ENCODE assay signal across 1 cellular context in the genomic region with DNA sequence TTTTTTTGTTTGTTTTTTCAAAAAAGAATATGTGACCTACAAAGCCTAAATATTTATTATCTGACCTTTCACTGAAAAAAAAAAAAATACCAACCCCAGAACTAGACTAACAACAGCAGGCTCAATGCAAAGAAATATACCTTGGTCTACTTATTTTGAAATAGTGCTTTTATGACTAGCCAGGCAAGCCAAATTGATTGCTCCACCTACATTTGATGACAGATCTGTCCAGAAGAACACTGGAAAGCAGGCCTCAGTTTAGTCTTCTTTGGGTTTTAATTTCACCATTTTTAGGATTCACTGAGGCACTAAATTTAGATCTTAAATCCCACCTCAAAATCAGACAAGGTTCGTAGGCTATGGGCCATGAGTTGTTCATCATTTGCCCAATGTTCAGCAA.
TF ChIP-seq lines count a peak whose summit lies in the region.

No MANE protein-coding gene starts in this region.

TF ChIP-seq in HepG2, 621 proteins besides CTCF, POLR2A, EP300 and RAD21 (continued from another document):
- TF ChIP-seq, protein P1, sequence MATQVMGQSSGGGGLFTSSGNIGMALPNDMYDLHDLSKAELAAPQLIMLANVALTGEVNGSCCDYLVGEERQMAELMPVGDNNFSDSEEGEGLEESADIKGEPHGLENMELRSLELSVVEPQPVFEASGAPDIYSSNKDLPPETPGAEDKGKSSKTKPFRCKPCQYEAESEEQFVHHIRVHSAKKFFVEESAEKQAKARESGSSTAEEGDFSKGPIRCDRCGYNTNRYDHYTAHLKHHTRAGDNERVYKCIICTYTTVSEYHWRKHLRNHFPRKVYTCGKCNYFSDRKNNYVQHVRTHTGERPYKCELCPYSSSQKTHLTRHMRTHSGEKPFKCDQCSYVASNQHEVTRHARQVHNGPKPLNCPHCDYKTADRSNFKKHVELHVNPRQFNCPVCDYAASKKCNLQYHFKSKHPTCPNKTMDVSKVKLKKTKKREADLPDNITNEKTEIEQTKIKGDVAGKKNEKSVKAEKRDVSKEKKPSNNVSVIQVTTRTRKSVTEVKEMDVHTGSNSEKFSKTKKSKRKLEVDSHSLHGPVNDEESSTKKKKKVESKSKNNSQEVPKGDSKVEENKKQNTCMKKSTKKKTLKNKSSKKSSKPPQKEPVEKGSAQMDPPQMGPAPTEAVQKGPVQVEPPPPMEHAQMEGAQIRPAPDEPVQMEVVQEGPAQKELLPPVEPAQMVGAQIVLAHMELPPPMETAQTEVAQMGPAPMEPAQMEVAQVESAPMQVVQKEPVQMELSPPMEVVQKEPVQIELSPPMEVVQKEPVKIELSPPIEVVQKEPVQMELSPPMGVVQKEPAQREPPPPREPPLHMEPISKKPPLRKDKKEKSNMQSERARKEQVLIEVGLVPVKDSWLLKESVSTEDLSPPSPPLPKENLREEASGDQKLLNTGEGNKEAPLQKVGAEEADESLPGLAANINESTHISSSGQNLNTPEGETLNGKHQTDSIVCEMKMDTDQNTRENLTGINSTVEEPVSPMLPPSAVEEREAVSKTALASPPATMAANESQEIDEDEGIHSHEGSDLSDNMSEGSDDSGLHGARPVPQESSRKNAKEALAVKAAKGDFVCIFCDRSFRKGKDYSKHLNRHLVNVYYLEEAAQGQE (IDR thresholded peaks at IDR 0.05; ENCODE audit: borderline replicate concordance in 1 of 2, low read depth in 1 of 2, low read length in 2 of 2) = no peak
- TF ChIP-seq NR1H2 (CRISPR knock-in tag; IDR thresholded peaks at IDR 0.05; ENCODE audit: borderline replicate concordance, low read depth) = no peak
- TF ChIP-seq AHR (CRISPR knock-in tag; IDR thresholded peaks at IDR 0.05) = no peak
- TF ChIP-seq, protein P2, sequence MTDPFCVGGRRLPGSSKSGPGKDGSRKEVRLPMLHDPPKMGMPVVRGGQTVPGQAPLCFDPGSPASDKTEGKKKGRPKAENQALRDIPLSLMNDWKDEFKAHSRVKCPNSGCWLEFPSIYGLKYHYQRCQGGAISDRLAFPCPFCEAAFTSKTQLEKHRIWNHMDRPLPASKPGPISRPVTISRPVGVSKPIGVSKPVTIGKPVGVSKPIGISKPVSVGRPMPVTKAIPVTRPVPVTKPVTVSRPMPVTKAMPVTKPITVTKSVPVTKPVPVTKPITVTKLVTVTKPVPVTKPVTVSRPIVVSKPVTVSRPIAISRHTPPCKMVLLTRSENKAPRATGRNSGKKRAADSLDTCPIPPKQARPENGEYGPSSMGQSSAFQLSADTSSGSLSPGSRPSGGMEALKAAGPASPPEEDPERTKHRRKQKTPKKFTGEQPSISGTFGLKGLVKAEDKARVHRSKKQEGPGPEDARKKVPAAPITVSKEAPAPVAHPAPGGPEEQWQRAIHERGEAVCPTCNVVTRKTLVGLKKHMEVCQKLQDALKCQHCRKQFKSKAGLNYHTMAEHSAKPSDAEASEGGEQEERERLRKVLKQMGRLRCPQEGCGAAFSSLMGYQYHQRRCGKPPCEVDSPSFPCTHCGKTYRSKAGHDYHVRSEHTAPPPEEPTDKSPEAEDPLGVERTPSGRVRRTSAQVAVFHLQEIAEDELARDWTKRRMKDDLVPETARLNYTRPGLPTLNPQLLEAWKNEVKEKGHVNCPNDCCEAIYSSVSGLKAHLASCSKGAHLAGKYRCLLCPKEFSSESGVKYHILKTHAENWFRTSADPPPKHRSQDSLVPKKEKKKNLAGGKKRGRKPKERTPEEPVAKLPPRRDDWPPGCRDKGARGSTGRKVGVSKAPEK (CRISPR knock-in tag; IDR thresholded peaks at IDR 0.05; ENCODE audit: borderline replicate concordance) = no peak
- TF ChIP-seq, protein P3, sequence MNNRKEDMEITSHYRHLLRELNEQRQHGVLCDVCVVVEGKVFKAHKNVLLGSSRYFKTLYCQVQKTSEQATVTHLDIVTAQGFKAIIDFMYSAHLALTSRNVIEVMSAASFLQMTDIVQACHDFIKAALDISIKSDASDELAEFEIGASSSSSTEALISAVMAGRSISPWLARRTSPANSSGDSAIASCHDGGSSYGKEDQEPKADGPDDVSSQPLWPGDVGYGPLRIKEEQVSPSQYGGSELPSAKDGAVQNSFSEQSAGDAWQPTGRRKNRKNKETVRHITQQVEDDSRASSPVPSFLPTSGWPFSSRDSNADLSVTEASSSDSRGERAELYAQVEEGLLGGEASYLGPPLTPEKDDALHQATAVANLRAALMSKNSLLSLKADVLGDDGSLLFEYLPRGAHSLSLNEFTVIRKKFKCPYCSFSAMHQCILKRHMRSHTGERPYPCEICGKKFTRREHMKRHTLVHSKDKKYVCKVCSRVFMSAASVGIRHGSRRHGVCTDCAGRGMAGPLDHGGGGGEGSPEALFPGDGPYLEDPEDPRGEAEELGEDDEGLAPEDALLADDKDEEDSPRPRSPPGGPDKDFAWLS (CRISPR knock-in tag; IDR thresholded peaks at IDR 0.05; ENCODE audit: borderline replicate concordance) = no peak
- TF ChIP-seq ZNF230 (CRISPR knock-in tag; IDR thresholded peaks at IDR 0.05) = no peak
- no peak for TF ChIP-seq ZNF468 (CRISPR knock-in tag; IDR thresholded peaks at IDR 0.05)
- TF ChIP-seq TAF1 (CRISPR knock-in tag; IDR thresholded peaks at IDR 0.05) = no peak
- TF ChIP-seq ZNF772 (CRISPR knock-in tag; IDR thresholded peaks at IDR 0.05) = no peak
- no peak for TF ChIP-seq MBD4 (IDR thresholded peaks at IDR 0.05; ENCODE audit: borderline replicate concordance, low read length)
- TF ChIP-seq SP1 (IDR thresholded peaks at IDR 0.05) = no peak
- no peak for TF ChIP-seq SP1 (CRISPR knock-in tag; IDR thresholded peaks at IDR 0.05)
